24 cellular contexts compared by ENCODE assay signal in the genomic region with DNA sequence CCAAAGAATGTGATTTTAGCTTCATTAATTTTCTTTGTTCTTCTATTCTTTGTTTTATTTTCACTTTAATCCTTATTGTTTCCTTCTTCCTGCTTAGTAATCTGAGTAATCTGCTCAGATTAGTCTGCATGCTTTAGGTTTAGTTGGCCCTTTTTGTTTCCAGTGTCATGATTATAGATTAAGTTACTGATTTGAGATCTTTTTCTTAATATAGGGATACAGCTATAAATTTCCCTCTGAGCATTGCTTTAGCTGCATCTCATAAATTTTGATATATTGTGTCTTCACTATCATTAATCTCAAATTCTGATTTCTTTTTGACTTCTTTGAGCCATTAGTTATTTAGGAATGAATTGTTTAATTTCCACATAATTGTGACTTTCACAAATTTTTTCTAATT. TPM values are rescaled to one million over a fixed set of nuclear protein-coding genes. Genes with fewer than 3 reads are reported as not detected.
A peak's percentile ranks its signal among the peaks of the same experiment; 100 is the strongest.
DNase-seq lines count a peak whose midpoint lies in the region; ATAC-seq, FAIRE-seq and TF ChIP-seq lines count a peak whose summit lies in the region.
"Had no signal": no experiment of that assay in that cellular context is flagged by ENCODE, and none has a peak within 500 bp of the region (broad histone marks: within the 10 kb centered on the region; RNA-seq: fewer than 3 reads in every experiment).

No MANE protein-coding gene starts in this region.

- H3K27ac Mint-ChIP-seq in osteocyte (ENCODE audit: unreplicated experiment), result peak overlapping the region; percentile 21
- H3K27ac Mint-ChIP-seq: CD4-positive, alpha-beta memory T cell; GM23338 had no signal

- H4K20me1 ChIP-seq in HepG2 (ENCODE audit: insufficient read depth, low read length) (no peaks in the 10 kb centered on the region), KMS-11 (ENCODE audit: insufficient read depth) (peaks cover 14% of the 10 kb centered on the region)

- ATAC-seq in HepG2 (no peak), right lobe of liver (no peak), HG02884 (IDR thresholded peaks at IDR 0.05; ENCODE audit: unreplicated experiment) (no peak), HG03108 (IDR thresholded peaks at IDR 0.05; ENCODE audit: unreplicated experiment) (no peak)
- ATAC-seq: GM23338 had no signal

- H3K27ac ChIP-seq in HepG2 (ENCODE audit: extremely low read length, insufficient read depth, low read length) (no peak overlapping the region), right lobe of liver (no peak overlapping the region), KMS-11 (peak overlapping the region; percentile 38; the same call in 1 of the 2 replicates)

- H3K4me1 ChIP-seq in HepG2 (ENCODE audit: insufficient read depth, low read length) (peaks cover 19% of the 10 kb centered on the region), right lobe of liver (peaks cover 0 to 12% (median 2%) of the 10 kb centered on the region in 4 donors), KMS-11 (ENCODE audit: low read depth, poor library complexity, severe bottlenecking) (peaks cover 41% of the 10 kb centered on the region)

- TF ChIP-seq EP300 in HepG2 (IDR thresholded peaks at IDR 0.05; ENCODE audit: low read depth in 2 of 2, low read length in 2 of 2), result no peak
- TF ChIP-seq EP300 in HepG2 (CRISPR knock-in tag; IDR thresholded peaks at IDR 0.05; ENCODE audit: borderline replicate concordance), result no peak

- H3K4me3 Mint-ChIP-seq in osteocyte (ENCODE audit: unreplicated experiment), result no peak overlapping the region
- H3K4me3 Mint-ChIP-seq: GM23338 had no signal

- DNase-seq in HepG2 (ENCODE audit: low spot score) (no peak), right lobe of liver (no peak), osteocyte (ENCODE audit: extremely low spot score, unreplicated experiment) (no peak), kidney tubule cell (ENCODE audit: low spot score) (no peak)
- DNase-seq: 8988T; C1 segment of cervical spinal cord; Calu3; CD4-positive, alpha-beta memory T cell; COR-L47; DMS53; DMS79 treated with DMSO at 0.1 percent for 48 hours had no signal

- peaks cover 21% of the 10 kb centered on the region for H3K9me3 Mint-ChIP-seq in osteocyte (ENCODE audit: unreplicated experiment)
- H3K9me3 Mint-ChIP-seq: GM23338 had no signal

- H3K9ac ChIP-seq in HepG2 (ENCODE audit: insufficient read depth, low read depth, low read length) (no peak overlapping the region), KMS-11 (no peak overlapping the region)

- H3K36me3 Mint-ChIP-seq in osteocyte (ENCODE audit: unreplicated experiment), result peaks cover 11% of the 10 kb centered on the region

- H3K36me3 ChIP-seq in HepG2 (replicated peaks in 1 of 2; ENCODE audit: control insufficient read depth in 1 of 2, insufficient read depth in 2 of 2, low read length in 2 of 2) (no peaks in the 10 kb centered on the region), right lobe of liver (no peaks in the 10 kb centered on the region), KMS-11 (ENCODE audit: insufficient read depth) (no peaks in the 10 kb centered on the region)
- H3K36me3 ChIP-seq: HAP-1 had no signal

- H3K27me3 ChIP-seq in HepG2 (ENCODE audit: control insufficient read depth in 1 of 2, insufficient read depth in 2 of 2, low read length in 2 of 2) (no peaks in the 10 kb centered on the region), right lobe of liver (no peaks in the 10 kb centered on the region), KMS-11 (ENCODE audit: insufficient read depth, low read depth) (no peaks in the 10 kb centered on the region)

- H3K4me1 Mint-ChIP-seq in osteocyte (ENCODE audit: unreplicated experiment), result peaks cover 5% of the 10 kb centered on the region
- H3K4me1 Mint-ChIP-seq: CD4-positive, alpha-beta memory T cell had no signal

- no TSS peak for BruUV-seq in HepG2 (replicated peaks; lab: Mats Ljungman, UMichigan)

- H2AFZ ChIP-seq in HepG2 (ENCODE audit: low read length) (no peak overlapping the region), KMS-11 (ENCODE audit: low read depth) (no peak overlapping the region)
- H2AFZ ChIP-seq: GM23338 had no signal

- H3K4me3 ChIP-seq in HepG2 (replicated peaks in 1 of 3; ENCODE audit: insufficient read depth in 1 of 3, low read depth in 2 of 3, low read length in 3 of 3) (no peak overlapping the region), right lobe of liver (no peak overlapping the region), KMS-11 (IDR thresholded peaks at IDR 0.05; ENCODE audit: insufficient read depth, low read depth, low read length) (no peak overlapping the region)
- H3K4me3 ChIP-seq: GM23338, HAP-1 had no signal

- in situ Hi-C loops in HepG2 (cut with HindIII; ENCODE audit: extremely low pct_ligation_motif_present, low pct_unique_long_range_greater_than_20kb), result no loop called here

- H3K27me3 Mint-ChIP-seq in osteocyte (ENCODE audit: unreplicated experiment), result no peaks in the 10 kb centered on the region
- H3K27me3 Mint-ChIP-seq: CD4-positive, alpha-beta memory T cell had no signal

- CTCF ChIA-PET in HepG2 (lab: Yijun Ruan, JAX; ENCODE audit: low intra/inter-chr PET ratio, low total read pairs), result no interaction called here

- intact Hi-C loops in HepG2 (cut with micrococcal nuclease; ENCODE audit: unreplicated experiment), result no loop called here
- intact Hi-C loops in right lobe of liver (cut with DNase I), result no loop called here

- FAIRE-seq in HepG2 (lab: Jason Lieb, UNC), result no peak
- FAIRE-seq in colon (lab: Jason Lieb, UNC), result peak; percentile 47
- FAIRE-seq: GM12892, GM19239, H54 had no signal

- no peak for TF ChIP-seq RAD21 in HepG2 (CRISPR knock-in tag; IDR thresholded peaks at IDR 0.05)

- TF ChIP-seq POLR2A in HepG2 (IDR thresholded peaks at IDR 0.05; ENCODE audit: insufficient read depth in 1 of 2, low read depth in 2 of 2, low read length in 2 of 2), result no peak
- TF ChIP-seq POLR2A in right lobe of liver (IDR thresholded peaks at IDR 0.05), result no peak

- TF ChIP-seq CTCF in HepG2 (CRISPR knock-in tag; IDR thresholded peaks at IDR 0.05), result no peak
- TF ChIP-seq CTCF in right lobe of liver (IDR thresholded peaks at IDR 0.05), result no peak
- no peak for TF ChIP-seq CTCF in KMS-11 (conservative IDR thresholded peaks at IDR 0.05; ENCODE audit: low read depth, low read length)
- no peak for TF ChIP-seq CTCF in osteocyte (IDR thresholded peaks at IDR 0.05)

- peaks cover 95% of the 10 kb centered on the region for H3K79me2 ChIP-seq in HepG2 (ENCODE audit: insufficient read depth, low read length)
- H3K79me2 ChIP-seq in KMS-11 (ENCODE audit: insufficient read depth, low read depth), result peaks cover 100% of the 10 kb centered on the region

- peaks cover 8% of the 10 kb centered on the region; the same call in 1 of the 2 replicates for H3K9me3 ChIP-seq in HepG2 (ENCODE audit: low read length)
- H3K9me3 ChIP-seq in right lobe of liver, result no peaks in the 10 kb centered on the region

- H3K4me2 ChIP-seq in HepG2 (ENCODE audit: low read depth, low read length) (no peak overlapping the region), KMS-11 (peak overlapping the region; percentile 75)
- H3K4me2 ChIP-seq: GM23338 had no signal

- POLR2A ChIA-PET in HepG2 (lab: Yijun Ruan, JAX), result no interaction called here

RNA-seq across cellular contexts. Expression of gene NET1, which starts 6.2 kb away (rescaled TPM):
- total RNA-seq in HepG2 (2016; rRNA removed; fragmentation: Illumina TruSeq; extraction: Trizol) (65.8 and 115 TPM in 2 replicates), right lobe of liver (10 to 100 TPM; 23.0 to 64.5 (median 38.5) TPM), osteocyte (11.3 and 14.5 TPM in 2 replicates)
- total RNA-seq in HepG2 (2016; cell fraction: cytosol; rRNA removed; fragmentation: Illumina TruSeq; extraction: Trizol; ENCODE audit: low read depth), result 13.3 and 15.2 TPM in 2 replicates
- 67.1 and 111 TPM in 2 replicates for total RNA-seq in HepG2 (2016; cell fraction: insoluble cytoplasmic fraction; rRNA removed; fragmentation: Illumina TruSeq; extraction: Trizol)
- 50.6 and 52.2 TPM in 2 replicates for total RNA-seq in HepG2 (2016; cell fraction: membrane; rRNA removed; fragmentation: Illumina TruSeq; extraction: Trizol)
- 56.7 and 60.2 TPM in 2 replicates for total RNA-seq in HepG2 (2016; cell fraction: nucleus; rRNA removed; fragmentation: Illumina TruSeq; extraction: Trizol)
- polyA plus RNA-seq in HepG2 (2011; rRNA removed), result 37.8 and 48.1 TPM in 2 replicates
- 26.5 and 28.7 TPM in 2 replicates for polyA plus RNA-seq in HepG2 (2011; cell fraction: cytosol; rRNA removed)
- polyA plus RNA-seq in HepG2 (2011; cell fraction: nucleus; rRNA removed), result 19.8 and 22.7 TPM in 2 replicates
- 43.1 and 50.0 TPM in 2 replicates for polyA plus RNA-seq in HepG2 (2012)
- 5.0 and 5.8 TPM in 2 replicates for polyA plus RNA-seq in HepG2 (2016; cell fraction: cytosol; fragmentation: Illumina TruSeq; extraction: Trizol; ENCODE audit: low read depth)
- 98.1 and 103 TPM in 2 replicates for polyA plus RNA-seq in HepG2 (2016; cell fraction: insoluble cytoplasmic fraction; fragmentation: Illumina TruSeq; extraction: Trizol; ENCODE audit: low read depth)
- polyA plus RNA-seq in HepG2 (2016; cell fraction: membrane; fragmentation: Illumina TruSeq; extraction: Trizol; ENCODE audit: low read depth), result 21.4 and 21.5 TPM in 2 replicates
- polyA plus RNA-seq in HepG2 (2016; cell fraction: nucleus; fragmentation: Illumina TruSeq; extraction: Trizol; ENCODE audit: insufficient read depth, low read depth), result 56.7 and 57.9 TPM in 2 replicates
- 47.1 and 69.7 TPM in 2 replicates for polyA minus RNA-seq in HepG2 (2011; rRNA and poly(A)+ RNA removed; ENCODE audit: low replicate concordance)
- polyA minus RNA-seq in HepG2 (2011; cell fraction: cytosol; rRNA and poly(A)+ RNA removed), result 79.5 and 93.0 TPM in 2 replicates
- 103 and 134 TPM in 2 replicates for polyA minus RNA-seq in HepG2 (2011; cell fraction: nucleus; rRNA and poly(A)+ RNA removed)

RNA-seq across cellular contexts. Expression of gene TUBAL3, which starts 14.0 kb away (rescaled TPM):
- total RNA-seq in HepG2 (2016; rRNA removed; fragmentation: Illumina TruSeq; extraction: Trizol) (0.07 TPM in 1 of 2 replicates, not detected in the other), right lobe of liver (not detected), osteocyte (not detected in 2 replicates)
- not detected in 2 replicates for total RNA-seq in HepG2 (2016; cell fraction: cytosol; rRNA removed; fragmentation: Illumina TruSeq; extraction: Trizol; ENCODE audit: low read depth)
- total RNA-seq in HepG2 (2016; cell fraction: insoluble cytoplasmic fraction; rRNA removed; fragmentation: Illumina TruSeq; extraction: Trizol), result 0.06 TPM in 1 of 2 replicates, not detected in the other
- not detected in 2 replicates for total RNA-seq in HepG2 (2016; cell fraction: membrane; rRNA removed; fragmentation: Illumina TruSeq; extraction: Trizol)
- not detected in 2 replicates for total RNA-seq in HepG2 (2016; cell fraction: nucleus; rRNA removed; fragmentation: Illumina TruSeq; extraction: Trizol)
- 0.26 and 0.48 TPM in 2 replicates for polyA plus RNA-seq in HepG2 (2011; rRNA removed)
- polyA plus RNA-seq in HepG2 (2011; cell fraction: cytosol; rRNA removed), result 0.28 and 0.37 TPM in 2 replicates
- polyA plus RNA-seq in HepG2 (2011; cell fraction: nucleus; rRNA removed), result 0.24 and 0.26 TPM in 2 replicates
- 0.19 and 0.34 TPM in 2 replicates for polyA plus RNA-seq in HepG2 (2012)
- not detected in 2 replicates for polyA plus RNA-seq in HepG2 (2016; cell fraction: cytosol; fragmentation: Illumina TruSeq; extraction: Trizol; ENCODE audit: low read depth)
- not detected in 2 replicates for polyA plus RNA-seq in HepG2 (2016; cell fraction: insoluble cytoplasmic fraction; fragmentation: Illumina TruSeq; extraction: Trizol; ENCODE audit: low read depth)
- not detected in 2 replicates for polyA plus RNA-seq in HepG2 (2016; cell fraction: membrane; fragmentation: Illumina TruSeq; extraction: Trizol; ENCODE audit: low read depth)
- polyA plus RNA-seq in HepG2 (2016; cell fraction: nucleus; fragmentation: Illumina TruSeq; extraction: Trizol; ENCODE audit: insufficient read depth, low read depth), result not detected in 2 replicates
- polyA minus RNA-seq in HepG2 (2011; rRNA and poly(A)+ RNA removed; ENCODE audit: low replicate concordance), result 0.32 and 0.77 TPM in 2 replicates
- polyA minus RNA-seq in HepG2 (2011; cell fraction: cytosol; rRNA and poly(A)+ RNA removed), result not detected in 2 replicates
- polyA minus RNA-seq in HepG2 (2011; cell fraction: nucleus; rRNA and poly(A)+ RNA removed), result 0.37 TPM in 1 of 2 replicates, not detected in the other
- total RNA-seq: Calu3; CD4-positive, alpha-beta memory T cell; G401; GM23338 had no signal
- polyA plus RNA-seq: BJ; CD4-positive, alpha-beta memory T cell; GM23338 had no signal

RNA-seq across cellular contexts. Expression of gene UCN3, which starts 53.8 kb away (rescaled TPM):
- total RNA-seq in HepG2 (2016; rRNA removed; fragmentation: Illumina TruSeq; extraction: Trizol) (not detected in 2 replicates), right lobe of liver (not detected), osteocyte (not detected in 2 replicates)
- not detected in 2 replicates for total RNA-seq in HepG2 (2016; cell fraction: cytosol; rRNA removed; fragmentation: Illumina TruSeq; extraction: Trizol; ENCODE audit: low read depth)
- total RNA-seq in HepG2 (2016; cell fraction: insoluble cytoplasmic fraction; rRNA removed; fragmentation: Illumina TruSeq; extraction: Trizol), result not detected in 2 replicates
- not detected in 2 replicates for total RNA-seq in HepG2 (2016; cell fraction: membrane; rRNA removed; fragmentation: Illumina TruSeq; extraction: Trizol)
- not detected in 2 replicates for total RNA-seq in HepG2 (2016; cell fraction: nucleus; rRNA removed; fragmentation: Illumina TruSeq; extraction: Trizol)
- polyA plus RNA-seq in HepG2 (2011; rRNA removed), result not detected in 2 replicates
- polyA plus RNA-seq in HepG2 (2011; cell fraction: cytosol; rRNA removed), result 0.04 TPM in 1 of 2 replicates, not detected in the other
- not detected in 2 replicates for polyA plus RNA-seq in HepG2 (2011; cell fraction: nucleus; rRNA removed)
- polyA plus RNA-seq in HepG2 (2012), result 0.15 TPM in 1 of 2 replicates, not detected in the other
- not detected in 2 replicates for polyA plus RNA-seq in HepG2 (2016; cell fraction: cytosol; fragmentation: Illumina TruSeq; extraction: Trizol; ENCODE audit: low read depth)
- polyA plus RNA-seq in HepG2 (2016; cell fraction: insoluble cytoplasmic fraction; fragmentation: Illumina TruSeq; extraction: Trizol; ENCODE audit: low read depth), result not detected in 2 replicates
- polyA plus RNA-seq in HepG2 (2016; cell fraction: membrane; fragmentation: Illumina TruSeq; extraction: Trizol; ENCODE audit: low read depth), result not detected in 2 replicates
- polyA plus RNA-seq in HepG2 (2016; cell fraction: nucleus; fragmentation: Illumina TruSeq; extraction: Trizol; ENCODE audit: insufficient read depth, low read depth), result not detected in 2 replicates
- not detected in 2 replicates for polyA minus RNA-seq in HepG2 (2011; rRNA and poly(A)+ RNA removed; ENCODE audit: low replicate concordance)
- polyA minus RNA-seq in HepG2 (2011; cell fraction: cytosol; rRNA and poly(A)+ RNA removed), result not detected in 2 replicates
- not detected in 2 replicates for polyA minus RNA-seq in HepG2 (2011; cell fraction: nucleus; rRNA and poly(A)+ RNA removed)
- total RNA-seq: A673; Calu3; CD4-positive, alpha-beta memory T cell; Daoy; G401; GM23338 had no signal
- polyA plus RNA-seq: BJ; CD4-positive, alpha-beta memory T cell; GM23338 had no signal
